In genomic region chr21:44838038-44838895, GRCh38 we compare ENCODE assay signal across 26 cellular contexts. TPM values are rescaled to one million over a fixed set of nuclear protein-coding genes. Genes with fewer than 3 reads are reported as not detected.
A peak's percentile ranks its signal among the peaks of the same experiment; 100 is the strongest.
DNase-seq lines count a peak whose midpoint lies in the region; ATAC-seq and TF ChIP-seq lines count a peak whose summit lies in the region.
"Had no signal": no experiment of that assay in that cellular context is flagged by ENCODE, and none has a peak within 500 bp of the region (broad histone marks: within the 10 kb centered on the region; RNA-seq: fewer than 3 reads in every experiment).

No MANE protein-coding gene starts in this region.

- H3K4ac ChIP-seq in H9 (ENCODE audit: low read depth, low read length), result no peak overlapping the region

- no peaks in the 10 kb centered on the region for H3K4me1 ChIP-seq in H9 (ENCODE audit: insufficient read depth, low read length)
- H3K4me1 ChIP-seq in psoas muscle, result peaks cover 9% of the 10 kb centered on the region
- H3K4me1 ChIP-seq: HAP-1 had no signal

- no peak overlapping the region for H3K27ac ChIP-seq in H9 (ENCODE audit: insufficient read length, low read depth, low read length)
- H3K27ac ChIP-seq in psoas muscle, result no peak overlapping the region
- H3K27ac ChIP-seq: BLaER1 treated with 17β-estradiol and CSF1 and Interleukin-3, amounts not matched to agents 10 nM and 100 nM; cardiac muscle cell had no signal

- DNase-seq in H9, result no peak
- DNase-seq in NCI-H524 treated with DMSO at 0.1 percent for 48 hours (lab: John Stamatoyannopoulos, UW), result peak; percentile 71
- DNase-seq in psoas muscle, result peak in 1 of 2 donors; percentile 23
- DNase-seq in AG08396 (ENCODE audit: low spot score), result no peak
- DNase-seq in amygdala (lab: John Stamatoyannopoulos, UW), result no peak
- no peak for DNase-seq in activated T-cell treated with anti-CD3 and anti-CD28 coated beads, Interleukin-2, amount 50 U/mL, for 24 hours
- DNase-seq: ACHN; activated CD4-positive, alpha-beta T cell treated with anti-CD3 and anti-CD28 coated beads, Interleukin-2, amount 10 ng/mL, durations not matched to agents 7 days and 5 days; activated CD8-positive, alpha-beta memory T cell treated with anti-CD3 and anti-CD28 coated beads, Interleukin-2, amount 10 ng/mL, durations not matched to agents 7 days and 5 days; anterior cingulate cortex; Caco-2; DMS79; GF-D8; kidney glomerular epithelial cell; NCI-H1092; NCI-H187 treated with DMSO at 0.1 percent for 48 hours; NCI-H2227 treated with DMSO at 0.1 percent for 48 hours; nucleus accumbens; stimulated activated CD4-positive, alpha-beta T cell treated with anti-CD3 and anti-CD28 coated beads, Interleukin-2, amount 100 ng/mL, for 48 hours; T-helper 17 cell had no signal

- H3K23me2 ChIP-seq in H9 (ENCODE audit: insufficient read length, low read depth, low read length, poor library complexity, severe bottlenecking), result no peaks in the 10 kb centered on the region

- no peaks in the 10 kb centered on the region for H3K27me3 ChIP-seq in H9 (ENCODE audit: insufficient read depth, low read length)
- H3K27me3 ChIP-seq in psoas muscle (ENCODE audit: insufficient read depth in 3 of 3, low read length in 2 of 3), result peaks cover 0 to 22% (median 0%) of the 10 kb centered on the region in 3 donors
- H3K27me3 ChIP-seq: BLaER1 treated with 17β-estradiol and CSF1 and Interleukin-3, amounts not matched to agents 10 nM and 100 nM; cardiac muscle cell had no signal

- H2BK12ac ChIP-seq in H9 (ENCODE audit: insufficient read length, low read depth, low read length), result no peak overlapping the region

- H2AFZ ChIP-seq in H9 (ENCODE audit: low read length), result no peak overlapping the region

- no peak overlapping the region for H3K4me2 ChIP-seq in H9 (ENCODE audit: insufficient read depth, insufficient read length, low read length)
- H3K4me2 ChIP-seq: BLaER1 treated with 17β-estradiol and CSF1 and Interleukin-3, amounts not matched to agents 10 nM and 100 nM had no signal

- no peak for TF ChIP-seq CTCF in H9 (conservative IDR thresholded peaks at IDR 0.05)
- TF ChIP-seq CTCF in psoas muscle (IDR thresholded peaks at IDR 0.05), result no peak

- no peak overlapping the region for H3K56ac ChIP-seq in H9 (ENCODE audit: insufficient read length, low read depth, low read length)

- no peak overlapping the region for H2BK20ac ChIP-seq in H9 (ENCODE audit: low read depth, low read length, poor library complexity, severe bottlenecking)

- H3K4me1 Mint-ChIP-seq in H9, result peaks cover 3 to 4% of the 10 kb centered on the region in 2 experiments; a peak in 2 of 4 replicates
- H3K4me1 Mint-ChIP-seq in activated T-cell treated with anti-CD3 and anti-CD28 coated beads, Interleukin-2, amount 50 U/mL, for 24 hours (ENCODE audit: low read depth), result no peaks in the 10 kb centered on the region
- H3K4me1 Mint-ChIP-seq: activated CD4-positive, alpha-beta T cell treated with anti-CD3 and anti-CD28 coated beads, Interleukin-2, amount 10 ng/mL, durations not matched to agents 7 days and 5 days; activated CD8-positive, alpha-beta memory T cell treated with anti-CD3 and anti-CD28 coated beads, Interleukin-2, amount 10 ng/mL, durations not matched to agents 7 days and 5 days; activated naive CD4-positive, alpha-beta T cell treated with anti-CD3 and anti-CD28 coated beads, Interleukin-2, amount 50 U/mL, for 24 hours; stimulated activated effector memory CD8-positive, alpha-beta T cell treated with anti-CD3 and anti-CD28 coated beads, Interleukin-12 subunit alpha, Interleukin-12 subunit beta, amount 100 ng/mL, for 72 hours had no signal

- no peak overlapping the region for H2BK120ac ChIP-seq in H9 (ENCODE audit: low read depth, low read length, poor library complexity, severe bottlenecking)

- H4K5ac ChIP-seq in H9 (ENCODE audit: insufficient read length, low read depth, low read length), result no peak overlapping the region

- no peaks in the 10 kb centered on the region for H3K9me3 ChIP-seq in H9 (ENCODE audit: control insufficient read depth, low read depth, low read length)
- H3K9me3 ChIP-seq in psoas muscle, result no peaks in the 10 kb centered on the region
- H3K9me3 ChIP-seq: BLaER1 treated with 17β-estradiol and CSF1 and Interleukin-3, amounts not matched to agents 10 nM and 100 nM; Caco-2; HAP-1 had no signal

- peak; percentile 33 for ATAC-seq in esophagus mucosa
- peak in 3 of 4 donors; percentile 10 to 18 (median 12) for ATAC-seq in psoas muscle
- ATAC-seq: activated CD8-positive, alpha-beta memory T cell treated with anti-CD3 and anti-CD28 coated beads, Interleukin-2, amount 10 ng/mL, durations not matched to agents 7 days and 5 days; stimulated activated effector memory CD8-positive, alpha-beta T cell treated with anti-CD3 and anti-CD28 coated beads, Interleukin-12 subunit alpha, Interleukin-12 subunit beta, amount 100 ng/mL, for 72 hours; T-helper 17 cell had no signal

- WGBS in H9 (ENCODE audit: extremely low coverage, insufficient read length, low lambda C conversion rate), result no CpG with 5 or more reads among the region's 30 CpGs
- WGBS in psoas muscle, 3 donors, result 73 to 81% (median 80%) methylated on average over 23 to 30 of the region's 30 CpGs

- H2BK5ac ChIP-seq in H9 (ENCODE audit: insufficient read length, low read length), result no peak overlapping the region

- H3K79me1 ChIP-seq in H9 (ENCODE audit: insufficient read depth, low read depth, low read length, poor library complexity, severe bottlenecking), result no peaks in the 10 kb centered on the region

- H2BK15ac ChIP-seq in H9 (ENCODE audit: low read depth, low read length), result no peak overlapping the region

- H3T11ph ChIP-seq in H9 (ENCODE audit: low read length), result no peak overlapping the region

- H3K14ac ChIP-seq in H9 (ENCODE audit: insufficient read depth, low read length), result peak overlapping the region; percentile 53; the same call in 1 of the 2 replicates

- peaks cover 3% of the 10 kb centered on the region; the same call in 1 of the 2 replicates for H3K27me3 Mint-ChIP-seq in H9 (ENCODE audit: low read depth)
- H3K27me3 Mint-ChIP-seq in activated T-cell treated with anti-CD3 and anti-CD28 coated beads, Interleukin-2, amount 50 U/mL, for 24 hours, result no peaks in the 10 kb centered on the region

- no peak overlapping the region for H3K4me3 Mint-ChIP-seq in H9
- H3K4me3 Mint-ChIP-seq in activated T-cell treated with anti-CD3 and anti-CD28 coated beads, Interleukin-2, amount 50 U/mL, for 24 hours, result no peak overlapping the region
- H3K4me3 Mint-ChIP-seq: activated CD4-positive, alpha-beta T cell treated with anti-CD3 and anti-CD28 coated beads, Interleukin-2, amount 10 ng/mL, durations not matched to agents 7 days and 5 days; activated CD8-positive, alpha-beta memory T cell treated with anti-CD3 and anti-CD28 coated beads, Interleukin-2, amount 10 ng/mL, durations not matched to agents 7 days and 5 days; activated naive CD4-positive, alpha-beta T cell treated with anti-CD3 and anti-CD28 coated beads, Interleukin-2, amount 50 U/mL, for 24 hours; stimulated activated effector memory CD8-positive, alpha-beta T cell treated with anti-CD3 and anti-CD28 coated beads, Interleukin-12 subunit alpha, Interleukin-12 subunit beta, amount 100 ng/mL, for 72 hours; T-helper 17 cell had no signal

- no peak overlapping the region for H2AK5ac ChIP-seq in H9 (ENCODE audit: insufficient read length, low read length)

- H4K8ac ChIP-seq in H9 (replicated peaks; ENCODE audit: insufficient read length, low read depth, low read length), result no peak overlapping the region

- no peak overlapping the region for H3K9ac ChIP-seq in H9 (ENCODE audit: extremely low read depth, insufficient read length, low read length)
- H3K9ac ChIP-seq: BLaER1 treated with 17β-estradiol and CSF1 and Interleukin-3, amounts not matched to agents 10 nM and 100 nM had no signal

- no peaks in the 10 kb centered on the region for H3K36me3 Mint-ChIP-seq in H9 (ENCODE audit: insufficient read depth in 1 of 3, low read depth in 3 of 3)
- no peaks in the 10 kb centered on the region for H3K36me3 Mint-ChIP-seq in activated T-cell treated with anti-CD3 and anti-CD28 coated beads, Interleukin-2, amount 50 U/mL, for 24 hours (ENCODE audit: low read depth)
- H3K36me3 Mint-ChIP-seq: activated CD8-positive, alpha-beta memory T cell treated with anti-CD3 and anti-CD28 coated beads, Interleukin-2, amount 10 ng/mL, durations not matched to agents 7 days and 5 days; activated naive CD4-positive, alpha-beta T cell treated with anti-CD3 and anti-CD28 coated beads, Interleukin-2, amount 50 U/mL, for 24 hours; stimulated activated effector memory CD8-positive, alpha-beta T cell treated with anti-CD3 and anti-CD28 coated beads, Interleukin-12 subunit alpha, Interleukin-12 subunit beta, amount 100 ng/mL, for 72 hours had no signal

- H3K79me2 ChIP-seq in H9 (ENCODE audit: insufficient read depth, low read length), result no peaks in the 10 kb centered on the region

- H4K20me1 ChIP-seq in H9 (ENCODE audit: control insufficient read depth, insufficient read depth, insufficient read length), result no peaks in the 10 kb centered on the region

- H3K23ac ChIP-seq in H9 (ENCODE audit: insufficient read length, low read depth, low read length), result no peak overlapping the region

- no peak overlapping the region for H3K4me3 ChIP-seq in psoas muscle
- H3K4me3 ChIP-seq: BLaER1 treated with 17β-estradiol and CSF1 and Interleukin-3, amounts not matched to agents 10 nM and 100 nM; cardiac muscle cell; HAP-1 had no signal

- no peaks in the 10 kb centered on the region for H3K36me3 ChIP-seq in psoas muscle (ENCODE audit: insufficient read depth in 1 of 2, low read depth in 1 of 2)
- H3K36me3 ChIP-seq: BLaER1 treated with 17β-estradiol and CSF1 and Interleukin-3, amounts not matched to agents 10 nM and 100 nM; cardiac muscle cell; HAP-1 had no signal

- intact Hi-C loops in psoas muscle (cut with DNase I), result no loop called here

- no peak overlapping the region for H4K91ac ChIP-seq in H9 (ENCODE audit: insufficient read length, low read depth, low read length)

- no peaks in the 10 kb centered on the region for H3K9me3 Mint-ChIP-seq in H9
- no peaks in the 10 kb centered on the region for H3K9me3 Mint-ChIP-seq in activated T-cell treated with anti-CD3 and anti-CD28 coated beads, Interleukin-2, amount 50 U/mL, for 24 hours
- H3K9me3 Mint-ChIP-seq: activated CD4-positive, alpha-beta T cell treated with anti-CD3 and anti-CD28 coated beads, Interleukin-2, amount 10 ng/mL, durations not matched to agents 7 days and 5 days; activated naive CD4-positive, alpha-beta T cell treated with anti-CD3 and anti-CD28 coated beads, Interleukin-2, amount 50 U/mL, for 24 hours; stimulated activated effector memory CD8-positive, alpha-beta T cell treated with anti-CD3 and anti-CD28 coated beads, Interleukin-12 subunit alpha, Interleukin-12 subunit beta, amount 100 ng/mL, for 72 hours had no signal

- H3K27ac Mint-ChIP-seq in H9, result no peak overlapping the region; a peak in 1 of 7 replicates
- no peak overlapping the region for H3K27ac Mint-ChIP-seq in activated T-cell treated with anti-CD3 and anti-CD28 coated beads, Interleukin-2, amount 50 U/mL, for 24 hours
- H3K27ac Mint-ChIP-seq: activated CD4-positive, alpha-beta T cell treated with anti-CD3 and anti-CD28 coated beads, Interleukin-2, amount 10 ng/mL, durations not matched to agents 7 days and 5 days; activated CD8-positive, alpha-beta memory T cell treated with anti-CD3 and anti-CD28 coated beads, Interleukin-2, amount 10 ng/mL, durations not matched to agents 7 days and 5 days; activated naive CD4-positive, alpha-beta T cell treated with anti-CD3 and anti-CD28 coated beads, Interleukin-2, amount 50 U/mL, for 24 hours; stimulated activated effector memory CD8-positive, alpha-beta T cell treated with anti-CD3 and anti-CD28 coated beads, Interleukin-12 subunit alpha, Interleukin-12 subunit beta, amount 100 ng/mL, for 72 hours; T-helper 17 cell had no signal

- no peak overlapping the region for H3K18ac ChIP-seq in H9 (ENCODE audit: insufficient read length, low read depth, low read length)

RNA-seq across cellular contexts. Expression of gene SUMO3, which starts 20.4 kb away (rescaled TPM):
- total RNA-seq in H9 (2021) (82.9 and 85.7 TPM in 2 replicates), esophagus mucosa (51.9 TPM), psoas muscle (10 to 100 TPM; 50.2 to 78.7 (median 65.6) TPM)
- 10 to 100 TPM; 38.6 to 86.6 (median 58.7) TPM for polyA plus RNA-seq in psoas muscle

RNA-seq across cellular contexts. Expression of gene PTTG1IP, which starts 35.2 kb away (rescaled TPM):
- total RNA-seq in H9 (2021), result 107 and 112 TPM in 2 replicates
- total RNA-seq in esophagus mucosa, result 67.1 TPM
- total RNA-seq in psoas muscle, result 10 to 100 TPM; 49.6 to 72.1 (median 66.5) TPM
- 100 to 1,000 TPM in 1 of 3 donors, 10 to 100 TPM in 2; 57.1 to 108 (median 69.3) TPM for polyA plus RNA-seq in psoas muscle

RNA-seq across cellular contexts. Expression of gene UBE2G2, which starts 36.6 kb away (rescaled TPM):
- total RNA-seq in H9 (2021) (106 and 121 TPM in 2 replicates), esophagus mucosa (35.8 TPM), psoas muscle (10 to 100 TPM; 64.9 to 93.8 (median 81.7) TPM)
- polyA plus RNA-seq in psoas muscle, result 10 to 100 TPM; 39.0 to 72.8 (median 55.3) TPM
